In the genomic region with DNA sequence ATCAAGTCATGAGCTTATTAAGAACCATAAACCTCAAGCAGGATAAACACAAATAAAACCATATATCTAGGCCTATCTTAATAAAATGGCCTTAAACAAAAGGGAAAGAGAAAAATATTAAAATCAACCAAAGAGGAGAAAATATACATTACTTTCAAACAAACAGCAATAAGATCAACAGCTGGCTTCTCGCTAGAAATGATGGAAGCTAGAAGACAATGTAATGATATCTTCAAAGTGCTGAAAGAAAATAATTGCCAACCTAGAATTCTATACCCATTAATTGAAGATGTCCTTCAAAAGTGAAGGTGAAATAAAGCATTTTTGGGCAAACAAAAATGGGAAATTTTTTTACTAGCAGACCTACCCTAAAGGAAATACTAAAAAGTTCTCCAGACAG, we compare ENCODE assay signal across 28 cellular contexts.
"Had no signal": no experiment of that assay in that cellular context is flagged by ENCODE, and none has a peak within 500 bp of the region (broad histone marks: within the 10 kb centered on the region; RNA-seq: fewer than 3 reads in every experiment).

No MANE protein-coding gene starts in this region.

- H3K4me1 Mint-ChIP-seq: stimulated activated effector memory CD8-positive, alpha-beta T cell treated with anti-CD3 and anti-CD28 coated beads, Interleukin-12 subunit alpha, Interleukin-12 subunit beta, amount 100 ng/mL, for 72 hours; stimulated activated memory B cell treated with anti-CD40 and anti-IgM and Interleukin-4, amounts not matched to agents 10 μg/mL and 1 μg/mL and 100 μg/mL, for 72 hours; stimulated activated naive B cell treated with anti-CD40 and anti-IgM and Interleukin-4, amounts not matched to agents 10 μg/mL and 1 μg/mL and 100 μg/mL, for 72 hours; stimulated activated naive CD8-positive, alpha-beta T cell treated with anti-CD3 and anti-CD28 coated beads, Interleukin-15, amount 100 ng/mL, for 72 hours had no signal

- H3K9me3 ChIP-seq: testis, thyroid gland, transverse colon, upper lobe of right lung, vagina had no signal

- H3K27ac ChIP-seq: stomach, suprapubic skin, testis, thoracic aorta, thyroid gland, tibial artery, tibial nerve, transverse colon, upper lobe of left lung, upper lobe of right lung, uterus, vagina had no signal

- H3K27ac Mint-ChIP-seq: stimulated activated effector memory CD8-positive, alpha-beta T cell treated with anti-CD3 and anti-CD28 coated beads, Interleukin-12 subunit alpha, Interleukin-12 subunit beta, amount 100 ng/mL, for 72 hours; stimulated activated memory B cell treated with anti-CD40 and anti-IgM and Interleukin-4, amounts not matched to agents 10 μg/mL and 1 μg/mL and 100 μg/mL, for 72 hours; stimulated activated naive B cell treated with anti-CD40 and anti-IgM and Interleukin-4, amounts not matched to agents 10 μg/mL and 1 μg/mL and 100 μg/mL, for 72 hours; stimulated activated naive CD8-positive, alpha-beta T cell treated with anti-CD3 and anti-CD28 coated beads, Interleukin-15, amount 100 ng/mL, for 72 hours; stimulated activated naive CD8-positive, alpha-beta T cell treated with anti-CD3 and anti-CD28 coated beads, Interleukin-15, Interleukin-2, amounts not matched to agents 100 ng/mL and 50 ng/mL, for 24 hours; type B pancreatic cell had no signal

- ATAC-seq: stimulated activated effector memory CD8-positive, alpha-beta T cell treated with anti-CD3 and anti-CD28 coated beads, Interleukin-12 subunit alpha, Interleukin-12 subunit beta, amount 100 ng/mL, for 72 hours; stimulated activated memory B cell treated with anti-CD40 and anti-IgM and Interleukin-4, amounts not matched to agents 10 μg/mL and 1 μg/mL and 100 μg/mL, for 72 hours; stimulated activated naive B cell treated with anti-CD40 and anti-IgM and Interleukin-4, amounts not matched to agents 10 μg/mL and 1 μg/mL and 100 μg/mL, for 72 hours; stimulated activated naive CD8-positive, alpha-beta T cell treated with anti-CD3 and anti-CD28 coated beads, Interleukin-15, amount 100 ng/mL, for 72 hours; stimulated activated naive CD8-positive, alpha-beta T cell treated with anti-CD3 and anti-CD28 coated beads, Interleukin-15, Interleukin-2, amounts not matched to agents 100 U/mL and 50 U/mL, for 24 hours; upper lobe of right lung had no signal

- H3K4me3 Mint-ChIP-seq: stimulated activated effector memory CD8-positive, alpha-beta T cell treated with anti-CD3 and anti-CD28 coated beads, Interleukin-12 subunit alpha, Interleukin-12 subunit beta, amount 100 ng/mL, for 72 hours; stimulated activated memory B cell treated with anti-CD40 and anti-IgM and Interleukin-4, amounts not matched to agents 10 μg/mL and 1 μg/mL and 100 μg/mL, for 72 hours; stimulated activated naive B cell treated with anti-CD40 and anti-IgM and Interleukin-4, amounts not matched to agents 10 μg/mL and 1 μg/mL and 100 μg/mL, for 72 hours; stimulated activated naive CD8-positive, alpha-beta T cell treated with anti-CD3 and anti-CD28 coated beads, Interleukin-15, amount 100 ng/mL, for 72 hours; stimulated activated naive CD8-positive, alpha-beta T cell treated with anti-CD3 and anti-CD28 coated beads, Interleukin-15, Interleukin-2, amounts not matched to agents 100 ng/mL and 50 ng/mL, for 24 hours; type B pancreatic cell had no signal

- H3K36me3 ChIP-seq: stomach, suprapubic skin, thoracic aorta, thyroid gland, tibial artery, tibial nerve, transverse colon, upper lobe of left lung, upper lobe of right lung, uterus, vagina had no signal

- H3K4me3 ChIP-seq: stomach, suprapubic skin, testis, thoracic aorta, thyroid gland, tibial artery, tibial nerve, transverse colon, upper lobe of left lung, upper lobe of right lung, uterus, vagina had no signal

- H3K27me3 Mint-ChIP-seq: stimulated activated naive B cell treated with anti-CD40 and anti-IgM and Interleukin-4, amounts not matched to agents 10 μg/mL and 1 μg/mL and 100 μg/mL, for 72 hours had no signal

- H3K4me1 ChIP-seq: stomach, suprapubic skin, testis, thyroid gland, tibial artery, tibial nerve, transverse colon, upper lobe of left lung, upper lobe of right lung, uterus, vagina had no signal

- DNase-seq: stimulated activated CD4-positive, alpha-beta T cell treated with anti-CD3 and anti-CD28 coated beads, Interleukin-2, amount 100 ng/mL, for 48 hours; stimulated activated CD4-positive, alpha-beta T cell treated with anti-CD3 and anti-CD28 coated beads, Interleukin-4, amount 100 ng/mL, for 1 hour; stimulated activated CD4-positive, alpha-beta T cell treated with anti-CD3 and anti-CD28 coated beads, Interleukin-4, amount 100 ng/mL, for 24 hours; stimulated activated CD4-positive, alpha-beta T cell treated with anti-CD3 and anti-CD28 coated beads, Interleukin-4, amount 100 ng/mL, for 4 hours; stimulated activated CD8-positive, alpha-beta memory T cell treated with anti-CD3 and anti-CD28 coated beads, Interleukin-4, amount 100 ng/mL, for 48 hours; stimulated activated naive B cell treated with anti-CD40 and anti-IgM and Interleukin-4, amounts not matched to agents 10 μg/mL and 1 μg/mL and 100 μg/mL, for 72 hours; stimulated activated naive CD4-positive, alpha-beta T cell; stimulated activated naive CD4-positive, alpha-beta T cell treated with Interleukin-2 at 50 U/mL for 16 hours; stimulated activated naive CD8-positive, alpha-beta T cell treated with anti-CD3 and anti-CD28 coated beads, Interleukin-15, amount 100 ng/mL, for 72 hours; stimulated activated naive CD8-positive, alpha-beta T cell treated with anti-CD3 and anti-CD28 coated beads, Interleukin-15, Interleukin-2, amounts not matched to agents 100 U/mL and 50 U/mL, for 24 hours; stomach; substantia nigra; testis; thyroid gland; tibial artery; transverse colon; trophoblast cell; upper lobe of left lung; upper lobe of right lung; uterus had no signal

- H3K36me3 Mint-ChIP-seq: stimulated activated effector memory CD8-positive, alpha-beta T cell treated with anti-CD3 and anti-CD28 coated beads, Interleukin-12 subunit alpha, Interleukin-12 subunit beta, amount 100 ng/mL, for 72 hours; stimulated activated memory B cell treated with anti-CD40 and anti-IgM and Interleukin-4, amounts not matched to agents 10 μg/mL and 1 μg/mL and 100 μg/mL, for 72 hours; stimulated activated naive B cell treated with anti-CD40 and anti-IgM and Interleukin-4, amounts not matched to agents 10 μg/mL and 1 μg/mL and 100 μg/mL, for 72 hours; type B pancreatic cell had no signal

- H3K9me3 Mint-ChIP-seq: stimulated activated effector memory CD8-positive, alpha-beta T cell treated with anti-CD3 and anti-CD28 coated beads, Interleukin-12 subunit alpha, Interleukin-12 subunit beta, amount 100 ng/mL, for 72 hours; stimulated activated naive CD8-positive, alpha-beta T cell treated with anti-CD3 and anti-CD28 coated beads, Interleukin-15, amount 100 ng/mL, for 72 hours; stimulated activated naive CD8-positive, alpha-beta T cell treated with anti-CD3 and anti-CD28 coated beads, Interleukin-15, Interleukin-2, amounts not matched to agents 100 ng/mL and 50 ng/mL, for 24 hours; type B pancreatic cell had no signal
